In the genomic region with DNA sequence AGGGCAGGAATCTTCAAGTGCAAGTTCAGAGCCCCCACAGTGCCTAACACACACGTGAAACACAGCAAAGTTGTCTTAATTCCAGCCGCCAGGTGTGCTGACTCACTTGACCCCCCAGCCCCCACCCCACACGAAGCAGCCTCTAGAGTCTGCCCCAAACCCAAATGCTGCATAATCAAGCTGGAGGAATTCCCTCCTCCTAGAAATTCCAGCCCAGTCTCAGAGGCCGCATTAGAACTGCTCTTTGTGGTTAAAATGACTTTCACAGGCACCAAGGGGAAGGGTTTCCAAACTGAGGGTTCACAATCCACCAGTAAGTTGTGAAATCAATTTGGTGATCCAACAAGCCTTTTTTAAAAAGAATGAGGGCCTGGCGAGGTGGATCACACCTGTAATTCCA, we compare ENCODE assay signal across 14 cellular contexts.
A peak's percentile ranks its signal among the peaks of the same experiment; 100 is the strongest.
DNase-seq lines count a peak whose midpoint lies in the region; ATAC-seq and TF ChIP-seq lines count a peak whose summit lies in the region.
"Had no signal": no experiment of that assay in that cellular context is flagged by ENCODE, and none has a peak within 500 bp of the region (broad histone marks: within the 10 kb centered on the region; RNA-seq: fewer than 3 reads in every experiment).

No MANE protein-coding gene starts in this region.

- peak; percentile 21 for DNase-seq in WTC11 (ENCODE audit: low spot score)
- peak; percentile 26 for DNase-seq in iPS-NIHi11 (ENCODE audit: low spot score)
- no peak for DNase-seq in NOMO-1 treated with dmso at 0.1 percent for 144 hours (lab: John Stamatoyannopoulos, UW; ENCODE audit: unreplicated experiment)
- DNase-seq: CD8-positive, alpha-beta T cell; COR-L47; DND-41 had no signal

- no peaks in the 10 kb centered on the region for H3K36me3 Mint-ChIP-seq in WTC11
- H3K36me3 Mint-ChIP-seq: CD14-positive monocyte; CD8-positive, alpha-beta T cell had no signal

- no peak overlapping the region for H3K4me3 Mint-ChIP-seq in WTC11
- H3K4me3 Mint-ChIP-seq: CD14-positive monocyte; CD8-positive, alpha-beta T cell had no signal

- POLR2A ChIA-PET in WTC11 (lab: Charles Lee), result no interaction called here

- ATAC-seq in WTC11 (peak; percentile 73), GM19035 (IDR thresholded peaks at IDR 0.05; ENCODE audit: unreplicated experiment) (no peak), HG03139 (IDR thresholded peaks at IDR 0.05; ENCODE audit: unreplicated experiment) (no peak), GM21515 (IDR thresholded peaks at IDR 0.05; ENCODE audit: unreplicated experiment) (no peak)
- ATAC-seq: A549; CD8-positive, alpha-beta T cell; HepG2 had no signal

- peaks cover 33% of the 10 kb centered on the region for H3K4me1 ChIP-seq in HUES48 (ENCODE audit: control insufficient read depth, insufficient read depth, low read length)
- H3K4me1 ChIP-seq: A549 had no signal

- H3K27ac Mint-ChIP-seq in WTC11, result peak overlapping the region; percentile 16; the same call in 1 of the 2 replicates
- H3K27ac Mint-ChIP-seq: CD14-positive monocyte; CD8-positive, alpha-beta T cell had no signal

- H3K36me3 ChIP-seq in HUES48 (ENCODE audit: control insufficient read depth, insufficient read depth, low read length), result no peaks in the 10 kb centered on the region

- H3K27ac ChIP-seq in HUES48 (ENCODE audit: low read depth, low read length), result peak overlapping the region; percentile 48
- H3K27ac ChIP-seq: A549, KMS-11 had no signal

- H3K9me3 Mint-ChIP-seq in WTC11, result no peaks in the 10 kb centered on the region
- H3K9me3 Mint-ChIP-seq: CD8-positive, alpha-beta T cell had no signal

- H3K4me3 ChIP-seq in HUES48 (ENCODE audit: low read depth, low read length), result no peak overlapping the region
- H3K4me3 ChIP-seq: A549 had no signal

- H3K27me3 ChIP-seq in HUES48 (ENCODE audit: control insufficient read depth, insufficient read depth, low read length), result peaks cover 6% of the 10 kb centered on the region; the same call in 1 of the 2 replicates

- CTCF ChIA-PET in WTC11 (lab: Charles Lee), result interaction anchor here (0.6 to 4.3 kb wide), 3 partner anchors 11 to 332 kb away, joined by 6 to 31 read pairs (median 8); no protein-coding TSS in a partner anchor

- no peaks in the 10 kb centered on the region for H3K9me3 ChIP-seq in HUES48 (ENCODE audit: control insufficient read depth, insufficient read depth, low read length)
- H3K9me3 ChIP-seq: A549 had no signal

- peaks cover 36% of the 10 kb centered on the region for H3K27me3 Mint-ChIP-seq in WTC11 (ENCODE audit: low read depth)

- no peak for TF ChIP-seq CTCF in WTC11 (IDR thresholded peaks at IDR 0.05)

- no peak overlapping the region for H3K9ac ChIP-seq in HUES48 (ENCODE audit: low read depth, low read length)
- H3K9ac ChIP-seq: KMS-11 had no signal

- peaks cover 37% of the 10 kb centered on the region for H3K4me1 Mint-ChIP-seq in WTC11
- H3K4me1 Mint-ChIP-seq: CD14-positive monocyte had no signal

TF ChIP-seq in WTC11, 78 proteins besides CTCF, POLR2A, EP300 and RAD21:
- TF ChIP-seq NFE2L1 (CRISPR knock-in tag; IDR thresholded peaks at IDR 0.05), result 0 out of 2 replicates have a peak, but pooled peaks have one; percentile 20
- TF ChIP-seq ZBTB21 (CRISPR knock-in tag; IDR thresholded peaks at IDR 0.05; ENCODE audit: borderline replicate concordance), result no peak
- TF ChIP-seq SMAD3 (CRISPR knock-in tag; IDR thresholded peaks at IDR 0.05; ENCODE audit: borderline replicate concordance), result no peak
